Comparison of ENCODE assay signal across 8 cellular contexts in the genomic region with DNA sequence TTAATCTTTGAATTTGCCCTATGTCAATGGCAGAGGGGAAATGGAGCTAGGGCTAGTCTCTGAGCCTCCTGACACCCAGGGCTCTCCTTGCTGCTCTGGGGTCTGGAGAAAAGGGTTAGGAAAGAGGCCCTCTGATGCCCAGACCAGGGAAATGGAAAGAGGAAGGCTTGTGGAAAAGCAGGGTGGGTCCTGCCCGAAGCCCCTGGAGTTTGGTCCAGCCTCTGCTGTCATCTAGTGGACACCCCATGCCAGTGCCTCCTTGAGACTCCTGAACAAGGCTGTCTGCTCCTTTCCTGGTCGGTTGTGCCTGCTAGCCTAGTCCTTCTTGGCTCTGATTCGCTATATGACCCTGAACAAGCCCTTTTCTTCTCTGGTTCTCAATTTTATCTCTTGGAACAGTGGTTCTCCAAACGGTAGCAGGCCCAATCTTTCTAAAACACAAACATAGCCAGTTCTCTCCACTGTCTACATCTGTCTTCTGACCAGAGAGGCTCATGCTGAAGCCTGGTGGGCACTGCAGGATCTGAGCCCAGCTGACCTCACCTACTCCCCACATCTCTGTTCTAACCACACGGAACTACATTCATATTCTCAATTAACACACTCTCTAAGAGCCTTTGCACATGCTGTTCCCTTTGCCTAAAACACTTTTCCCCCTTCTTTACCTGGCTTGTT. TPM values are rescaled to one million over a fixed set of nuclear protein-coding genes. Genes with fewer than 3 reads are reported as not detected.
DNase-seq lines count a peak whose midpoint lies in the region; ATAC-seq, FAIRE-seq and TF ChIP-seq lines count a peak whose summit lies in the region.

No MANE protein-coding gene starts in this region.

- no peak for DNase-seq in GM12891 (ENCODE audit: insufficient read length, low spot score)
- peak; percentile 42 for DNase-seq in NCI-H2196 treated with DMSO at 0.1 percent for 48 hours (lab: John Stamatoyannopoulos, UW; ENCODE audit: unreplicated experiment)
- DNase-seq in WERI-Rb-1 = peak; percentile 87
- DNase-seq in endothelial cell (ENCODE audit: low spot score) = peak; percentile 81
- peak; percentile 81 for DNase-seq in medulla oblongata (ENCODE audit: extremely low spot score)
- DNase-seq in substantia nigra (lab: John Stamatoyannopoulos, UW) = peak in 45 of 49 donors; percentile 7 to 75 (median 47)

- peak overlapping the region; percentile 87 for H2AFZ ChIP-seq in ACC112 (ENCODE audit: low read length, unreplicated experiment)

- peaks cover 3% of the 10 kb centered on the region for H3K36me3 Mint-ChIP-seq in endothelial cell (ENCODE audit: low read depth, unreplicated experiment)

- peaks cover 3% of the 10 kb centered on the region for H3K9me3 ChIP-seq in WERI-Rb-1 (ENCODE audit: severe bottlenecking)

- TF ChIP-seq CTCF in WERI-Rb-1 (IDR thresholded peaks at IDR 0.05; ENCODE audit: low read depth, low read length) = peak; percentile 100
- TF ChIP-seq CTCF in endothelial cell (IDR thresholded peaks at IDR 0.05; ENCODE audit: unreplicated experiment) = peak; percentile 60

- H3K4me1 Mint-ChIP-seq in endothelial cell (ENCODE audit: unreplicated experiment) = peaks cover 12% of the 10 kb centered on the region

- no peak overlapping the region for H3K4me3 ChIP-seq in ACC112 (ENCODE audit: low read depth, low read length)
- no peak overlapping the region for H3K4me3 ChIP-seq in WERI-Rb-1 (ENCODE audit: low read depth, low read length)

- TF ChIP-seq POLR2A in GM12891 (IDR thresholded peaks at IDR 0.05; ENCODE audit: low read depth, low read length) = no peak

- H3K9me3 Mint-ChIP-seq in endothelial cell (ENCODE audit: unreplicated experiment) = no peaks in the 10 kb centered on the region

- no peak overlapping the region for H3K27ac Mint-ChIP-seq in endothelial cell (ENCODE audit: unreplicated experiment)

- H3K4me1 ChIP-seq in ACC112 (ENCODE audit: control insufficient read depth, insufficient read depth, low read length, unreplicated experiment) = peaks cover 5% of the 10 kb centered on the region

- H3K4me3 Mint-ChIP-seq in endothelial cell (ENCODE audit: unreplicated experiment) = no peak overlapping the region

- peaks cover 4% of the 10 kb centered on the region for H3K27me3 Mint-ChIP-seq in endothelial cell (ENCODE audit: unreplicated experiment)

- no peaks in the 10 kb centered on the region for H3K79me2 ChIP-seq in ACC112 (ENCODE audit: control insufficient read depth, insufficient read depth, low read length, unreplicated experiment)

- H3K36me3 ChIP-seq in ACC112 (ENCODE audit: insufficient read depth, low read length) = no peaks in the 10 kb centered on the region
- H3K36me3 ChIP-seq in WERI-Rb-1 = no peaks in the 10 kb centered on the region

- H3K27ac ChIP-seq in ACC112 (ENCODE audit: low read depth, low read length) = peak overlapping the region; percentile 58; the same call in 1 of the 2 replicates
- H3K27ac ChIP-seq in WERI-Rb-1 = peak overlapping the region; percentile 44
- H3K27ac ChIP-seq in substantia nigra (ENCODE audit: low read depth, low read length, poor library complexity, severe bottlenecking) = peak overlapping the region; percentile 39

- no peak for ATAC-seq in GM21619 (IDR thresholded peaks at IDR 0.05; ENCODE audit: unreplicated experiment)

- H3K27me3 ChIP-seq in ACC112 (ENCODE audit: insufficient read depth, low read length) = no peaks in the 10 kb centered on the region
- no peaks in the 10 kb centered on the region for H3K27me3 ChIP-seq in WERI-Rb-1 (ENCODE audit: insufficient read depth, low read depth, severe bottlenecking)

- FAIRE-seq in GM12891 (lab: Jason Lieb, UNC) = peak; percentile 60

TF ChIP-seq in GM12891, 5 proteins besides CTCF, POLR2A, EP300 and RAD21:
- TF ChIP-seq TAF1 (IDR thresholded peaks at IDR 0.05; ENCODE audit: low read depth, low read length) (no peak), POU2F2 (IDR thresholded peaks at IDR 0.05; ENCODE audit: low read depth, low read length) (no peak), PAX5 (IDR thresholded peaks at IDR 0.05; ENCODE audit: insufficient read depth, low read length, severe bottlenecking) (no peak), SPI1 (IDR thresholded peaks at IDR 0.05; ENCODE audit: low read depth, low read length) (no peak), POLR2AphosphoS5 (IDR thresholded peaks at IDR 0.05; ENCODE audit: low read depth, low read length) (no peak)

RNA-seq across cellular contexts. Expression of gene PLA2G3, which starts 8.8 kb away (rescaled TPM):
- not detected for polyA plus RNA-seq in GM12891 (2012; ENCODE audit: low read depth, missing spikeins)
- 2.8 TPM for total RNA-seq in endothelial cell (ENCODE audit: unreplicated experiment)

RNA-seq across cellular contexts. Expression of gene RNF185, which starts 10.9 kb away (rescaled TPM):
- polyA plus RNA-seq in GM12891 (2012; ENCODE audit: low read depth, missing spikeins) = 14.4 TPM
- total RNA-seq in endothelial cell (ENCODE audit: unreplicated experiment) = 30.9 TPM

RNA-seq across cellular contexts. Expression of gene INPP5J, which starts 26.3 kb away (rescaled TPM):
- polyA plus RNA-seq in GM12891 (2012; ENCODE audit: low read depth, missing spikeins) = 0.04 TPM
- 2.8 TPM for total RNA-seq in endothelial cell (ENCODE audit: unreplicated experiment)

RNA-seq across cellular contexts. Expression of gene SELENOM, which starts 41.7 kb away (rescaled TPM):
- 8.5 TPM for polyA plus RNA-seq in GM12891 (2012; ENCODE audit: low read depth, missing spikeins)
- 35.4 TPM for total RNA-seq in endothelial cell (ENCODE audit: unreplicated experiment)
